11 cellular contexts compared by ENCODE assay signal in the genomic region with DNA sequence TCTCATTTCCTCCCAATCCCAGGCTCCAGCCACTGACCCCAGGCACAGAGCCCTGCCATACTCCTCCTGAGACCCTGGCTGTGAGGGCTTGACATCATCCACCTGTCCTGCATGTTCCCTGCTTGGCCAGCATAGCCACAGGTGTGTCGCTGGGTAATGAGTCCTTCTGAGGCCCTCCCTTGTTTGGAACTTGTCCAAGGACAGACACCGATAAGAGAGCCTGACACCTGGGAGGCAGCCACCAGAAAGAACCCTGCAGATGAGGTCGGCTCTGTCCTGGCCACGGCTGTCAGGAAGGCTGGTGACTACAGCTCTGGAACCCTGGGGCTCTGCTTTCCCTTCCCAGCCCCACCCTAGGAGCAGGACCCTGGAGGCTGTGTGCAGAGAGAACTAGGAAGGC. TPM values are rescaled to one million over a fixed set of nuclear protein-coding genes. Genes with fewer than 3 reads are reported as not detected.
A peak's percentile ranks its signal among the peaks of the same experiment; 100 is the strongest.
DNase-seq lines count a peak whose midpoint lies in the region; ATAC-seq and TF ChIP-seq lines count a peak whose summit lies in the region.
"Had no signal": no experiment of that assay in that cellular context is flagged by ENCODE, and none has a peak within 500 bp of the region (broad histone marks: within the 10 kb centered on the region; RNA-seq: fewer than 3 reads in every experiment).

No MANE protein-coding gene starts in this region.

- no peaks in the 10 kb centered on the region for H3K27me3 ChIP-seq in CD4-positive, alpha-beta memory T cell (ENCODE audit: insufficient read depth, low read length)
- H3K27me3 ChIP-seq in effector memory CD4-positive, alpha-beta T cell (replicated peaks; ENCODE audit: control insufficient read depth, insufficient read depth, low read length, poor library complexity, severe bottlenecking) = no peaks in the 10 kb centered on the region
- H3K27me3 ChIP-seq: SJSA1 had no signal

- H3K27ac Mint-ChIP-seq in CD4-positive, alpha-beta memory T cell = peak overlapping the region in 6 of 7 donors; percentile 27 to 85 (median 82)
- H3K27ac Mint-ChIP-seq in mesothelial cell of epicardium = no peak overlapping the region

- peaks cover 56% of the 10 kb centered on the region for H3K36me3 ChIP-seq in CD4-positive, alpha-beta memory T cell (ENCODE audit: insufficient read depth, low read length)
- peaks cover 53% of the 10 kb centered on the region for H3K36me3 ChIP-seq in effector memory CD4-positive, alpha-beta T cell (ENCODE audit: control insufficient read depth, insufficient read depth, low read length)

- peaks cover 24 to 52% (median 37%) of the 10 kb centered on the region in 4 donors for H3K4me1 Mint-ChIP-seq in CD4-positive, alpha-beta memory T cell
- H3K4me1 Mint-ChIP-seq in mesothelial cell of epicardium = peaks cover 14% of the 10 kb centered on the region

- no peaks in the 10 kb centered on the region for H3K9me3 Mint-ChIP-seq in CD4-positive, alpha-beta memory T cell
- no peaks in the 10 kb centered on the region for H3K9me3 Mint-ChIP-seq in mesothelial cell of epicardium

- H3K4me3 ChIP-seq in CD4-positive, alpha-beta memory T cell (ENCODE audit: low read length in 2 of 2) = no peak overlapping the region
- no peak overlapping the region for H3K4me3 ChIP-seq in effector memory CD4-positive, alpha-beta T cell (ENCODE audit: insufficient read depth, low read depth, low read length, poor library complexity, severe bottlenecking)
- H3K4me3 ChIP-seq: SJSA1 had no signal

- CTCF ChIA-PET in CD4-positive, alpha-beta memory T cell (lab: Charles Lee; ENCODE audit: partially characterized antibody) = no interaction called here

- ATAC-seq in GM21381 (IDR thresholded peaks at IDR 0.05; ENCODE audit: unreplicated experiment) (peak; percentile 1), HG03521 (IDR thresholded peaks at IDR 0.05; ENCODE audit: unreplicated experiment) (no peak)

- POLR2A ChIA-PET in CD4-positive, alpha-beta memory T cell (lab: Charles Lee; ENCODE audit: partially characterized antibody) = interaction anchor here (0.9 to 6.3 kb wide), 5 partner anchors 34 to 70 kb away, joined by 3 to 39 read pairs (median 15); partner anchors contain the start of genes SRP9 and TMEM63A

- intact Hi-C loops in CD4-positive, alpha-beta memory T cell (cut with micrococcal nuclease) = loop anchor here (5.0 to 10.0 kb wide), 3 partner anchors 70 to 373 kb away; partner anchors contain the start of gene SRP9

- no peak for TF ChIP-seq CTCF in mesothelial cell of epicardium (IDR thresholded peaks at IDR 0.05; ENCODE audit: unreplicated experiment)

- H3K9me3 ChIP-seq in CD4-positive, alpha-beta memory T cell (ENCODE audit: control insufficient read depth in 1 of 2, low read length in 2 of 2) = no peaks in the 10 kb centered on the region
- no peaks in the 10 kb centered on the region for H3K9me3 ChIP-seq in effector memory CD4-positive, alpha-beta T cell (ENCODE audit: control insufficient read depth, low read length)
- H3K9me3 ChIP-seq: SJSA1 had no signal

- H3K4me3 Mint-ChIP-seq in CD4-positive, alpha-beta memory T cell = no peak overlapping the region
- no peak overlapping the region for H3K4me3 Mint-ChIP-seq in mesothelial cell of epicardium

- no peak overlapping the region for H3K27ac ChIP-seq in CD4-positive, alpha-beta memory T cell (ENCODE audit: low read depth, low read length)
- H3K27ac ChIP-seq in effector memory CD4-positive, alpha-beta T cell (ENCODE audit: insufficient read depth, low read length, poor library complexity, severe bottlenecking) = peak overlapping the region; percentile 28
- H3K27ac ChIP-seq: SJSA1 had no signal

- H3K36me3 Mint-ChIP-seq in CD4-positive, alpha-beta memory T cell = peaks cover 29 to 62% of the 10 kb centered on the region in 2 donors
- H3K36me3 Mint-ChIP-seq in mesothelial cell of epicardium = peaks cover 31% of the 10 kb centered on the region

- no peak for DNase-seq in CD4-positive, alpha-beta memory T cell
- DNase-seq in NCI-H2029 (lab: John Stamatoyannopoulos, UW) (peak; percentile 88), epidermal melanocyte (ENCODE audit: insufficient read length, low spot score) (no peak), NOMO-1 treated with dmso at 0.1 percent for 144 hours (lab: John Stamatoyannopoulos, UW; ENCODE audit: unreplicated experiment) (no peak), mesothelial cell of epicardium (ENCODE audit: low spot score in 2 of 2, unreplicated experiment in 2 of 2) (no peak)
- no peak for DNase-seq in effector memory CD4-positive, alpha-beta T cell

- H3K27me3 Mint-ChIP-seq in CD4-positive, alpha-beta memory T cell = no peaks in the 10 kb centered on the region
- no peaks in the 10 kb centered on the region for H3K27me3 Mint-ChIP-seq in mesothelial cell of epicardium (ENCODE audit: low read depth)

- peaks cover 28% of the 10 kb centered on the region for H3K4me1 ChIP-seq in CD4-positive, alpha-beta memory T cell (ENCODE audit: insufficient read depth, low read length)
- H3K4me1 ChIP-seq in effector memory CD4-positive, alpha-beta T cell (ENCODE audit: control insufficient read depth, insufficient read depth, low read length, poor library complexity, severe bottlenecking) = peaks cover 8% of the 10 kb centered on the region
- H3K4me1 ChIP-seq: SJSA1 had no signal

RNA-seq across cellular contexts. Expression of gene TMEM63A, which starts 34.6 kb away (rescaled TPM):
- 100 to 1,000 TPM; 476 to 507 TPM for total RNA-seq in CD4-positive, alpha-beta memory T cell
- 10 to 100 TPM; 46.2 to 79.5 TPM for polyA plus RNA-seq in CD4-positive, alpha-beta memory T cell
- 75.7 to 81.5 TPM (median 78.4 TPM) in 3 replicates for total RNA-seq in mesothelial cell of epicardium

RNA-seq across cellular contexts. Expression of gene EPHX1, which starts 37.7 kb away (rescaled TPM):
- total RNA-seq in CD4-positive, alpha-beta memory T cell = 1 to 10 TPM; 2.1 to 3.0 TPM
- polyA plus RNA-seq in CD4-positive, alpha-beta memory T cell = under 1 TPM; 0.34 to 0.56 TPM
- 34.7 to 37.2 TPM (median 35.9 TPM) in 3 replicates for total RNA-seq in mesothelial cell of epicardium

RNA-seq across cellular contexts. Expression of gene LEFTY1, which starts 41.3 kb away (rescaled TPM):
- under 1 TPM; 0.55 to 0.75 TPM for total RNA-seq in CD4-positive, alpha-beta memory T cell
- not detected for polyA plus RNA-seq in CD4-positive, alpha-beta memory T cell
- total RNA-seq in mesothelial cell of epicardium = 1.6 to 1.7 TPM (median 1.6 TPM) in 3 replicates
- total RNA-seq: HT1080, lung microvascular endothelial cell, SJSA1 had no signal
